In the genomic region with DNA sequence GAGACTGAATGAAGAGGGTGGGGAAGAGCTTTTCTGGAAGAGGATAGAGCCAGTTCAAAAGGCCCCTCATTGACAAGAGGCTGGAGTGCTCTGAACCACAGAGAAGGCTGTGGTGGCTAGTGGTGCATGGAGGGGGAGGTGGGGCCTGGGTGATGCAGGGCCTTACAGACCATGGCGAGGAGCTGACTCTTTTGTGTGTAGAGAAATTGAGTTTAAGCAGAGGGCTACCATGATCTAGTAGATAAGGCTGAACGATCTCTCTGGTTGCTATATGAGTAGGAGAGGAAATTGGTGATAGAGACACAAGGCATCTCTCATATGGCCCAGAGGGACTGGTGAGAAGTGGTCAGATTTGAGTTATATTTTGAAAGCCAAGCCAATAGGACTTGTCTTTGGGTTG, we compare ENCODE assay signal across 14 cellular contexts.
A peak's percentile ranks its signal among the peaks of the same experiment; 100 is the strongest.
DNase-seq lines count a peak whose midpoint lies in the region; ATAC-seq, FAIRE-seq and TF ChIP-seq lines count a peak whose summit lies in the region.
"Had no signal": no experiment of that assay in that cellular context is flagged by ENCODE, and none has a peak within 500 bp of the region (broad histone marks: within the 10 kb centered on the region; RNA-seq: fewer than 3 reads in every experiment).

No MANE protein-coding gene starts in this region.

- no peaks in the 10 kb centered on the region for H3K27me3 Mint-ChIP-seq in activated B cell treated with CpG ODN at 0.5 μM for 24 hours

- no peak overlapping the region for H3K4me3 ChIP-seq in BLaER1
- no peak overlapping the region for H3K4me3 ChIP-seq in HepG2 (replicated peaks in 1 of 3; ENCODE audit: insufficient read depth in 1 of 3, low read depth in 2 of 3, low read length in 3 of 3)
- H3K4me3 ChIP-seq: A549, gastrocnemius medialis, stomach had no signal

- FAIRE-seq in frontal cortex (lab: Jason Lieb, UNC) (no peak), HepG2 (lab: Jason Lieb, UNC) (no peak)
- FAIRE-seq: A549 had no signal

- H3K4me1 ChIP-seq in BLaER1 (peaks cover 21% of the 10 kb centered on the region), HepG2 (ENCODE audit: insufficient read depth, low read length) (no peaks in the 10 kb centered on the region)
- H3K4me1 ChIP-seq: A549, gastrocnemius medialis had no signal

- intact Hi-C loops in activated B cell treated with CpG ODN at 0.5 μM for 24 hours (cut with micrococcal nuclease) (loop anchor here (1.0 to 10.0 kb wide), 5 partner anchors 17 to 1682 kb away; partner anchors contain the start of genes STXBP5 and UST), HepG2 (cut with micrococcal nuclease; ENCODE audit: unreplicated experiment) (no loop called here)

- TF ChIP-seq EP300 in HepG2 (IDR thresholded peaks at IDR 0.05; ENCODE audit: low read depth in 2 of 2, low read length in 2 of 2) = no peak
- no peak for TF ChIP-seq EP300 in HepG2 (CRISPR knock-in tag; IDR thresholded peaks at IDR 0.05; ENCODE audit: borderline replicate concordance)

- peak overlapping the region; percentile 38 for H3K4me2 ChIP-seq in BLaER1
- H3K4me2 ChIP-seq in HepG2 (ENCODE audit: low read depth, low read length) = no peak overlapping the region
- H3K4me2 ChIP-seq: A549 had no signal

- H3K4me1 Mint-ChIP-seq in activated B cell treated with CpG ODN at 0.5 μM for 24 hours = peaks cover 15% of the 10 kb centered on the region

- H3K36me3 ChIP-seq in BLaER1 (peaks cover 12% of the 10 kb centered on the region; the same call in 1 of the 2 replicates), HepG2 (replicated peaks in 1 of 2; ENCODE audit: control insufficient read depth in 1 of 2, insufficient read depth in 2 of 2, low read length in 2 of 2) (no peaks in the 10 kb centered on the region)
- H3K36me3 ChIP-seq: gastrocnemius medialis, stomach had no signal

- TF ChIP-seq CTCF in activated B cell treated with CpG ODN at 0.5 μM for 24 hours (IDR thresholded peaks at IDR 0.05) (no peak), HepG2 (CRISPR knock-in tag; IDR thresholded peaks at IDR 0.05) (no peak)

- H3K4me3 Mint-ChIP-seq in activated B cell treated with CpG ODN at 0.5 μM for 24 hours = no peak overlapping the region
- H3K4me3 Mint-ChIP-seq: activated T-cell treated with anti-CD3 and anti-CD28 coated beads, Interleukin-2, amount 50 U/mL, for 4 hours had no signal

- in situ Hi-C loops in HepG2 (cut with HindIII; ENCODE audit: extremely low pct_ligation_motif_present, low pct_unique_long_range_greater_than_20kb) = no loop called here

- H3K9me3 ChIP-seq in BLaER1 (peaks cover 4% of the 10 kb centered on the region), HepG2 (ENCODE audit: low read length) (no peaks in the 10 kb centered on the region)
- H3K9me3 ChIP-seq: A549, gastrocnemius medialis, stomach had no signal

- H4K20me1 ChIP-seq in BLaER1 (no peaks in the 10 kb centered on the region), HepG2 (ENCODE audit: insufficient read depth, low read length) (no peaks in the 10 kb centered on the region)

- no peaks in the 10 kb centered on the region for H3K79me2 ChIP-seq in HepG2 (ENCODE audit: insufficient read depth, low read length)

- no peak overlapping the region for H3K27ac Mint-ChIP-seq in activated B cell treated with CpG ODN at 0.5 μM for 24 hours

- POLR2A ChIA-PET in activated B cell treated with CpG ODN at 0.5 μM for 24 hours (lab: Charles Lee) = interaction anchor here (0.5 to 1.6 kb wide), 5 partner anchors 16 to 864 kb away, joined by 3 to 11 read pairs (median 4); no protein-coding TSS in a partner anchor
- POLR2A ChIA-PET in HepG2 (lab: Yijun Ruan, JAX) = no interaction called here

- 44% methylated on average over 2 of the region's 2 CpGs for WGBS in HepG2 (ENCODE audit: low lambda C conversion rate)

- H3K27me3 ChIP-seq in BLaER1 (no peaks in the 10 kb centered on the region), HepG2 (ENCODE audit: control insufficient read depth in 1 of 2, insufficient read depth in 2 of 2, low read length in 2 of 2) (peaks cover 0 to 22% of the 10 kb centered on the region in 2 experiments; a peak in 3 of 5 replicates)
- H3K27me3 ChIP-seq: gastrocnemius medialis, stomach had no signal

- no peak overlapping the region for H2AFZ ChIP-seq in HepG2 (ENCODE audit: low read length)

- H3K27ac ChIP-seq in BLaER1 (no peak overlapping the region), HepG2 (ENCODE audit: extremely low read length, insufficient read depth, low read length) (no peak overlapping the region)
- H3K27ac ChIP-seq: A549, gastrocnemius medialis, stomach had no signal

- DNase-seq in activated B cell treated with CpG ODN at 0.5 μM for 24 hours (no peak), mesenteric fat pad (ENCODE audit: low spot score) (no peak), frontal cortex (ENCODE audit: low spot score in 2 of 2) (no peak), HuH-7 (ENCODE audit: low spot score) (no peak), HepG2 (ENCODE audit: low spot score) (no peak)
- DNase-seq: activated T-cell treated with anti-CD3 and anti-CD28 coated beads, Interleukin-2, amount 50 U/mL, for 4 hours; cerebellar nuclear complex; gastrocnemius medialis; occipital lobe; stomach had no signal

- no peaks in the 10 kb centered on the region for H3K9me3 Mint-ChIP-seq in activated B cell treated with CpG ODN at 0.5 μM for 24 hours
- H3K9me3 Mint-ChIP-seq: activated T-cell treated with anti-CD3 and anti-CD28 coated beads, Interleukin-2, amount 50 U/mL, for 4 hours had no signal

- no peak for TF ChIP-seq POLR2A in HepG2 (IDR thresholded peaks at IDR 0.05; ENCODE audit: insufficient read depth in 1 of 2, low read depth in 2 of 2, low read length in 2 of 2)

- CTCF ChIA-PET in activated B cell treated with CpG ODN at 0.5 μM for 24 hours (lab: Charles Lee) = no interaction called here
- CTCF ChIA-PET in HepG2 (lab: Yijun Ruan, JAX; ENCODE audit: low intra/inter-chr PET ratio, low total read pairs) = no interaction called here

- peaks cover 16% of the 10 kb centered on the region for H3K36me3 Mint-ChIP-seq in activated B cell treated with CpG ODN at 0.5 μM for 24 hours (ENCODE audit: low read depth)

- ATAC-seq in GM18858 (IDR thresholded peaks at IDR 0.05; ENCODE audit: unreplicated experiment) (peak; percentile 58), HG02884 (IDR thresholded peaks at IDR 0.05; ENCODE audit: unreplicated experiment) (peak; percentile 95), activated B cell treated with CpG ODN at 0.5 μM for 24 hours (ENCODE audit: low read depth) (peak; percentile 95), HepG2 (no peak)
- ATAC-seq: A549, gastrocnemius medialis had no signal

- H3K9ac ChIP-seq in BLaER1 (no peak overlapping the region), HepG2 (ENCODE audit: insufficient read depth, low read depth, low read length) (no peak overlapping the region)

- BruUV-seq in HepG2 (replicated peaks; lab: Mats Ljungman, UMichigan) = no TSS peak

- no peak for TF ChIP-seq RAD21 in HepG2 (CRISPR knock-in tag; IDR thresholded peaks at IDR 0.05)

TF ChIP-seq in HepG2, 621 proteins besides CTCF, POLR2A, EP300 and RAD21:
- TF ChIP-seq RFXAP (CRISPR knock-in tag; IDR thresholded peaks at IDR 0.05; ENCODE audit: borderline replicate concordance) (no peak), ZNF260 (CRISPR knock-in tag; IDR thresholded peaks at IDR 0.05; ENCODE audit: borderline replicate concordance, low read depth) (no peak), ZNF790 (CRISPR knock-in tag; IDR thresholded peaks at IDR 0.05; ENCODE audit: borderline replicate concordance) (no peak), TEAD3 (CRISPR knock-in tag; optimal IDR thresholded peaks at IDR 0.05; ENCODE audit: borderline replicate concordance) (no peak)
